ENCODE assay signal across 6 cellular contexts in the genomic region with DNA sequence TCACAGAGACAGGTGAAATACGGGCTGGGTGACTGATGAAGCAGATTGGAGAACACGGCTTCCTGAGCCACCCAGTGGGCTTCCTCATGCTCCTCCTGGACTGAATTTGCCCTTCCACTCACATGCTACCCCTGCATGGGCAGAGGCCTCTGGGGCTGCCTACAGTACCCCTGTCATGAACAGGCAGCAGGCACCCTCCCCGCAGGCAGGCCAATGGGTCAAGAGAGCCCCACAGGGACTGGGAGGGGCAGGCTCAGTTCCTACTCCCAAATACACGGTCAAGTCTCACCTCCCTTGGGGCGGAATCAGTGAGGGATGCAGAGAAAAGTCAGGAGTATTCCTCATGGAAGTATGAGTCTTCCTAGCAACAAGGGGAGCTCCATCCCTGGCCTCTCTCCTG.
"Had no signal": no experiment of that assay in that cellular context is flagged by ENCODE, and none has a peak within 500 bp of the region (broad histone marks: within the 10 kb centered on the region; RNA-seq: fewer than 3 reads in every experiment).

No MANE protein-coding gene starts in this region.

- H3K27ac ChIP-seq: HL-60 had no signal

- H3K4me2 ChIP-seq: GM23338 had no signal

- H3K4me1 Mint-ChIP-seq: GM23338, H9 had no signal

- H3K4me3 Mint-ChIP-seq: GM23338, H9, HFFc6 had no signal

- DNase-seq: H9, HCEC 1CT, HFFc6 had no signal

- ATAC-seq: GM23338, HepG2 had no signal

- H3K4me3 ChIP-seq: GM23338 had no signal

- H3K27ac Mint-ChIP-seq: GM23338, H9, HFFc6 had no signal
